In the genomic region with DNA sequence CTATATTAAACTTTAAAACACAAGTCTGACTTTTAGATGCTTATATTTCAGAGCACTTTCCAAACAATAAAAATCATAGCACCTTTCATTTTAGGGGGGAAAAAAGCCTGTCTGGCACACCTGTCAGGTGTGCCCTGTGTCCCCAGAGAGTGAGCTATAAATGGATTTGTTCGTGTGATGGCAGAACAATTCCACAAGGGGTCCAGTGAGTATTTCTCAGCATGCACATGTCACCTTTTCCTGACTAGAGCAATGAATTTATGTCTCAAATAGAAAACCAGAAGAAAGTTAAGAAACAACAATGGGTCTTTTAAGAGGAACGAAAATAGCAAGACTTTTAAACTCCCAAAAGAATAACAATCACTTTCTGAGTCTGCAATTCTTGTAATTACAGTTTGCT, we compare ENCODE assay signal across 1 cellular context.
TF ChIP-seq lines count a peak whose summit lies in the region.

No MANE protein-coding gene starts in this region.

TF ChIP-seq in WTC11, 78 proteins besides CTCF, POLR2A, EP300 and RAD21 (continued from another document):
- TF ChIP-seq, protein P1, sequence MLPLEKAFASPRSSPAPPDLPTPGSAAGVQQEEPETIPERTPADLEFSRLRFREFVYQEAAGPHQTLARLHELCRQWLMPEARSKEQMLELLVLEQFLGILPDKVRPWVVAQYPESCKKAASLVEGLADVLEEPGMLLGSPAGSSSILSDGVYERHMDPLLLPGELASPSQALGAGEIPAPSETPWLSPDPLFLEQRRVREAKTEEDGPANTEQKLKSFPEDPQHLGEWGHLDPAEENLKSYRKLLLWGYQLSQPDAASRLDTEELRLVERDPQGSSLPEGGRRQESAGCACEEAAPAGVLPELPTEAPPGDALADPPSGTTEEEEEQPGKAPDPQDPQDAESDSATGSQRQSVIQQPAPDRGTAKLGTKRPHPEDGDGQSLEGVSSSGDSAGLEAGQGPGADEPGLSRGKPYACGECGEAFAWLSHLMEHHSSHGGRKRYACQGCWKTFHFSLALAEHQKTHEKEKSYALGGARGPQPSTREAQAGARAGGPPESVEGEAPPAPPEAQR (CRISPR knock-in tag; IDR thresholded peaks at IDR 0.05) = no peak
- TF ChIP-seq TEAD4 (CRISPR knock-in tag; IDR thresholded peaks at IDR 0.05) (no peak), NR2C2 (CRISPR knock-in tag; IDR thresholded peaks at IDR 0.05) (no peak), ETV6 (CRISPR knock-in tag; IDR thresholded peaks at IDR 0.05) (no peak), CBFB (CRISPR knock-in tag; IDR thresholded peaks at IDR 0.05; ENCODE audit: low read depth) (no peak), TEAD1 (CRISPR knock-in tag; IDR thresholded peaks at IDR 0.05) (no peak)
- TF ChIP-seq, protein P2, sequence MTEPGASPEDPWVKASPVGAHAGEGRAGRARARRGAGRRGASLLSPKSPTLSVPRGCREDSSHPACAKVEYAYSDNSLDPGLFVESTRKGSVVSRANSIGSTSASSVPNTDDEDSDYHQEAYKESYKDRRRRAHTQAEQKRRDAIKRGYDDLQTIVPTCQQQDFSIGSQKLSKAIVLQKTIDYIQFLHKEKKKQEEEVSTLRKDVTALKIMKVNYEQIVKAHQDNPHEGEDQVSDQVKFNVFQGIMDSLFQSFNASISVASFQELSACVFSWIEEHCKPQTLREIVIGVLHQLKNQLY (CRISPR knock-in tag; IDR thresholded peaks at IDR 0.05) = no peak
- TF ChIP-seq, protein P3, sequence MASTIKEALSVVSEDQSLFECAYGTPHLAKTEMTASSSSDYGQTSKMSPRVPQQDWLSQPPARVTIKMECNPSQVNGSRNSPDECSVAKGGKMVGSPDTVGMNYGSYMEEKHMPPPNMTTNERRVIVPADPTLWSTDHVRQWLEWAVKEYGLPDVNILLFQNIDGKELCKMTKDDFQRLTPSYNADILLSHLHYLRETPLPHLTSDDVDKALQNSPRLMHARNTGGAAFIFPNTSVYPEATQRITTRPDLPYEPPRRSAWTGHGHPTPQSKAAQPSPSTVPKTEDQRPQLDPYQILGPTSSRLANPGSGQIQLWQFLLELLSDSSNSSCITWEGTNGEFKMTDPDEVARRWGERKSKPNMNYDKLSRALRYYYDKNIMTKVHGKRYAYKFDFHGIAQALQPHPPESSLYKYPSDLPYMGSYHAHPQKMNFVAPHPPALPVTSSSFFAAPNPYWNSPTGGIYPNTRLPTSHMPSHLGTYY (CRISPR knock-in tag; IDR thresholded peaks at IDR 0.05) = no peak
- TF ChIP-seq, protein P4, sequence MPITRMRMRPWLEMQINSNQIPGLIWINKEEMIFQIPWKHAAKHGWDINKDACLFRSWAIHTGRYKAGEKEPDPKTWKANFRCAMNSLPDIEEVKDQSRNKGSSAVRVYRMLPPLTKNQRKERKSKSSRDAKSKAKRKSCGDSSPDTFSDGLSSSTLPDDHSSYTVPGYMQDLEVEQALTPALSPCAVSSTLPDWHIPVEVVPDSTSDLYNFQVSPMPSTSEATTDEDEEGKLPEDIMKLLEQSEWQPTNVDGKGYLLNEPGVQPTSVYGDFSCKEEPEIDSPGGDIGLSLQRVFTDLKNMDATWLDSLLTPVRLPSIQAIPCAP (CRISPR knock-in tag; IDR thresholded peaks at IDR 0.05) = no peak
- TF ChIP-seq, protein P5, sequence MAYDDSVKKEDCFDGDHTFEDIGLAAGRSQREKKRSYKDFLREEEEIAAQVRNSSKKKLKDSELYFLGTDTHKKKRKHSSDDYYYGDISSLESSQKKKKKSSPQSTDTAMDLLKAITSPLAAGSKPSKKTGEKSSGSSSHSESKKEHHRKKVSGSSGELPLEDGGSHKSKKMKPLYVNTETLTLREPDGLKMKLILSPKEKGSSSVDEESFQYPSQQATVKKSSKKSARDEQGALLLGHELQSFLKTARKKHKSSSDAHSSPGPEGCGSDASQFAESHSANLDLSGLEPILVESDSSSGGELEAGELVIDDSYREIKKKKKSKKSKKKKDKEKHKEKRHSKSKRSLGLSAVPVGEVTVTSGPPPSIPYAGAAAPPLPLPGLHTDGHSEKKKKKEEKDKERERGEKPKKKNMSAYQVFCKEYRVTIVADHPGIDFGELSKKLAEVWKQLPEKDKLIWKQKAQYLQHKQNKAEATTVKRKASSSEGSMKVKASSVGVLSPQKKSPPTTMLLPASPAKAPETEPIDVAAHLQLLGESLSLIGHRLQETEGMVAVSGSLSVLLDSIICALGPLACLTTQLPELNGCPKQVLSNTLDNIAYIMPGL (CRISPR knock-in tag; IDR thresholded peaks at IDR 0.05) = no peak
TF ChIP-seq in WTC11: peak in this region for 0.
